8 cellular contexts compared by ENCODE assay signal in genomic region chr13:102395174-102395573, GRCh38. TPM values are rescaled to one million over a fixed set of nuclear protein-coding genes. Genes with fewer than 3 reads are reported as not detected.
DNase-seq lines count a peak whose midpoint lies in the region; ATAC-seq and TF ChIP-seq lines count a peak whose summit lies in the region.

No MANE protein-coding gene starts in this region.

- no peak for TF ChIP-seq RAD21 in neural cell (conservative IDR thresholded peaks at IDR 0.05)

- H3K4me3 ChIP-seq in AG10803 (ENCODE audit: low read length) (peak overlapping the region; percentile 71), ectodermal cell (ENCODE audit: insufficient read depth, low read depth, low read length) (peak overlapping the region; percentile 58), neural cell (ENCODE audit: low read length) (peak overlapping the region; percentile 85)

- H3K9ac ChIP-seq in neural cell (ENCODE audit: low read length), result peak overlapping the region; percentile 69

- H2AFZ ChIP-seq in neural cell (ENCODE audit: low read depth, low read length), result peak overlapping the region; percentile 25

- no peaks in the 10 kb centered on the region for H3F3A ChIP-seq in neural cell (ENCODE audit: insufficient read depth, low read length, poor library complexity, severe bottlenecking)

- DNase-seq in AG10803 (ENCODE audit: low read depth) (no peak), NCI-H345 (lab: John Stamatoyannopoulos, UW) (peak; percentile 49), nucleus accumbens (lab: John Stamatoyannopoulos, UW) (no peak), NCI-H524 treated with DMSO at 0.1 percent for 48 hours (lab: John Stamatoyannopoulos, UW) (no peak), GOT3 (lab: John Stamatoyannopoulos, UW) (no peak)

- peaks cover 3% of the 10 kb centered on the region for H3K4me1 ChIP-seq in ectodermal cell (ENCODE audit: control insufficient read depth, insufficient read depth, low read length)

- no peak for ATAC-seq in HG03520 (IDR thresholded peaks at IDR 0.05; ENCODE audit: unreplicated experiment)

- H3K9me2 ChIP-seq in neural cell (ENCODE audit: insufficient read depth, low read length), result no peaks in the 10 kb centered on the region

- H3K79me2 ChIP-seq in neural cell (replicated peaks; ENCODE audit: insufficient read depth, low read length), result peaks cover 4% of the 10 kb centered on the region

- H3K27ac ChIP-seq in ectodermal cell (ENCODE audit: insufficient read depth, low read depth, low read length, poor library complexity, severe bottlenecking) (no peak overlapping the region), neural cell (ENCODE audit: low read length) (peak overlapping the region; percentile 22)

- H3K36me3 ChIP-seq in ectodermal cell (ENCODE audit: control insufficient read depth, insufficient read depth, low read length), result no peaks in the 10 kb centered on the region
- no peaks in the 10 kb centered on the region for H3K36me3 ChIP-seq in neural cell (ENCODE audit: insufficient read depth, low read length)

- no peak for TF ChIP-seq EP300 in neural cell (conservative IDR thresholded peaks at IDR 0.05; ENCODE audit: poor library complexity, severe bottlenecking)

- H3K9me3 ChIP-seq in ectodermal cell (ENCODE audit: control insufficient read depth, low read length) (no peaks in the 10 kb centered on the region), neural cell (ENCODE audit: low read length) (no peaks in the 10 kb centered on the region)

- 88 to 90% methylated on average over 10 of the region's 10 CpGs for WGBS in ectodermal cell, 2 experiments

- no peaks in the 10 kb centered on the region for H4K20me1 ChIP-seq in neural cell (ENCODE audit: insufficient read depth)

- H3K27me3 ChIP-seq in ectodermal cell (ENCODE audit: control insufficient read depth, insufficient read depth, low read length, poor library complexity, severe bottlenecking) (peaks cover 42% of the 10 kb centered on the region), neural cell (ENCODE audit: insufficient read depth, low read depth, low read length) (peaks cover 17% of the 10 kb centered on the region)

- no peak for TF ChIP-seq CTCF in AG10803 (conservative IDR thresholded peaks at IDR 0.05; ENCODE audit: low read length)
- TF ChIP-seq CTCF in neural cell (IDR thresholded peaks at IDR 0.05; ENCODE audit: poor library complexity, severe bottlenecking), result no peak

- H3K4me2 ChIP-seq in neural cell (ENCODE audit: low read length), result peak overlapping the region; percentile 78

TF ChIP-seq in neural cell, 6 proteins besides CTCF, POLR2A, EP300 and RAD21:
- no peak for TF ChIP-seq MXI1 (conservative IDR thresholded peaks at IDR 0.05; ENCODE audit: poor library complexity, severe bottlenecking)
- no peak for TF ChIP-seq EZH2 (IDR thresholded peaks at IDR 0.05; ENCODE audit: borderline replicate concordance, insufficient read depth, low read length, poor library complexity, severe bottlenecking)
- no peak for TF ChIP-seq SMC3 (conservative IDR thresholded peaks at IDR 0.05; ENCODE audit: poor library complexity)
- TF ChIP-seq TAF1 (IDR thresholded peaks at IDR 0.05; ENCODE audit: low read depth), result no peak
- TF ChIP-seq REST (IDR thresholded peaks at IDR 0.05; ENCODE audit: borderline replicate concordance), result no peak
TF ChIP-seq in neural cell: peak in this region for 0.

RNA-seq across cellular contexts. Expression of gene FGF14, which starts 6.7 kb away (rescaled TPM):
- 0.50 TPM for polyA plus RNA-seq in ectodermal cell (2013, experiment 1 of 4)
- polyA plus RNA-seq in ectodermal cell (2013, experiment 2 of 4), result 0.30 TPM
- polyA plus RNA-seq in ectodermal cell (2013, experiment 3 of 4), result 0.21 TPM
- 1.3 TPM for polyA plus RNA-seq in ectodermal cell (2013, experiment 4 of 4)
- 35.6 and 36.4 TPM in 2 replicates for polyA plus RNA-seq in neural cell
- 112 and 148 TPM in 2 replicates for polyA minus RNA-seq in neural cell
